ENCODE assay signal across 7 cellular contexts in the genomic region with DNA sequence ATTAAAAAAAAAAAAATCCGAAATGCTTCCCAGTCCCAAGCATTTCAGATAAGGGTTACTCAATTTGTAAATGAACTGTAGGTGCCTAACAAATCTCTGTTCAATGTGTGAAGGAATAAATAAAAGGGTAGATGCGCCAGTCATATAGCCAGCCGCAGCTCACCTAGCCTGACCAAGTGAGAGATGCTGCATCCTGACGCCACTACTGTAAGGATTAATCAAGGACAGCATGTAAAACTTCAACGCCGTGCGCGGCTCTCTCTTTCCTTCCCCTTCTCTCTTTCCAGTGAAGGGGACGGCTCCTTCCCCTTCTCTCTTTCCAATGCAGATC. TPM values are rescaled to one million over a fixed set of nuclear protein-coding genes. Genes with fewer than 3 reads are reported as not detected.
DNase-seq lines count a peak whose midpoint lies in the region; ATAC-seq and TF ChIP-seq lines count a peak whose summit lies in the region.

No MANE protein-coding gene starts in this region.

- H3K9me3 ChIP-seq in colonic mucosa (no peaks in the 10 kb centered on the region), mucosa of stomach (ENCODE audit: control insufficient read depth, low read length) (no peaks in the 10 kb centered on the region)

- H3K36me3 ChIP-seq in colonic mucosa: no peaks in the 10 kb centered on the region
- no peaks in the 10 kb centered on the region for H3K36me3 ChIP-seq in mucosa of stomach (ENCODE audit: control insufficient read depth, insufficient read depth, low read length)

- H3K4me3 ChIP-seq in colonic mucosa (peak overlapping the region; percentile 34), mucosa of stomach (ENCODE audit: low read length) (peak overlapping the region; percentile 90)

- H3K9ac ChIP-seq in colonic mucosa (ENCODE audit: low read depth in 2 of 2, low read length in 2 of 2) (peak overlapping the region; percentile 28), mucosa of stomach (ENCODE audit: low read length) (peak overlapping the region; percentile 76)

- H3K27me3 ChIP-seq in colonic mucosa (no peaks in the 10 kb centered on the region), mucosa of stomach (ENCODE audit: control insufficient read depth, insufficient read depth, low read length) (no peaks in the 10 kb centered on the region)

- intact Hi-C loops in colonic mucosa (cut with DNase I): no loop called here

- no peaks in the 10 kb centered on the region for H3K4me1 ChIP-seq in colonic mucosa
- H3K4me1 ChIP-seq in mucosa of stomach (ENCODE audit: control insufficient read depth, insufficient read depth, low read length): peaks cover 4% of the 10 kb centered on the region

- no peak overlapping the region for H3K27ac ChIP-seq in colonic mucosa

- ATAC-seq in GM21423 (IDR thresholded peaks at IDR 0.05; ENCODE audit: unreplicated experiment): peak; percentile 18

- DNase-seq in KG1 (lab: John Stamatoyannopoulos, UW) (peak; percentile 66), colonic mucosa (no peak), NCI-H1417 (lab: John Stamatoyannopoulos, UW) (no peak), ecto neural progenitor cell (ENCODE audit: low spot score) (no peak), HT-29 (ENCODE audit: low spot score) (no peak)

- TF ChIP-seq CTCF in colonic mucosa (IDR thresholded peaks at IDR 0.05): no peak

RNA-seq across cellular contexts. Expression of gene PPT1, which starts 0.4 kb away (rescaled TPM):
- total RNA-seq in colonic mucosa: 10 to 100 TPM; 25.7 to 37.7 TPM
- total RNA-seq in HT-29 (2014; rRNA removed; shearing (Covaris generic)): 56.2 and 67.0 TPM in 2 replicates

RNA-seq across cellular contexts. Expression of gene CAP1, which starts 56.1 kb away (rescaled TPM):
- total RNA-seq in colonic mucosa: 100 to 1,000 TPM; 500 to 548 TPM
- 169 and 180 TPM in 2 replicates for total RNA-seq in HT-29 (2014; rRNA removed; shearing (Covaris generic))
